ENCODE assay signal across 26 cellular contexts in the genomic region with DNA sequence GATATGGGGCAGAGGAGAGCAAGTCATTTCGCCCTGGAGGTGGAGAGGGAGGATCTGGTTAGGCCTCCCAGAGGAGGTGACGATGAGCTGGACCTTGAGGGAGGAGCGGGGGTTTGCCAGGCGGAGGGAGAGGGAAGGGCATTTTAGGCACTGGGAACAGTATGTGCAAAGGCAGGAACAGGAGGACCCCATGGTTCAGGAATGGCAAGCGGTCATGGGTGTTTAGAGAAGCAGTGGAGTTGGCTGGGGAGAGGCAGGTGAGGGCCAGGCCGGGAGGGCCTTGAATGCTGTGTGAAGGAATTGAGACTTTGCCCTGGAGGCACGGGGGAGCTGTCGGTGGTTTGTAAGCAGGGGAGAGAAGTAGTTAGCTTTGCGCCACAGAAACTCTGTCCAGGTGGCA. TPM values are rescaled to one million over a fixed set of nuclear protein-coding genes. Genes with fewer than 3 reads are reported as not detected.
A peak's percentile ranks its signal among the peaks of the same experiment; 100 is the strongest.
DNase-seq lines count a peak whose midpoint lies in the region; ATAC-seq and TF ChIP-seq lines count a peak whose summit lies in the region.
"Had no signal": no experiment of that assay in that cellular context is flagged by ENCODE, and none has a peak within 500 bp of the region (broad histone marks: within the 10 kb centered on the region; RNA-seq: fewer than 3 reads in every experiment).

No MANE protein-coding gene starts in this region.

- no peak for TF ChIP-seq CTCF in brain (conservative IDR thresholded peaks at IDR 0.05)
- TF ChIP-seq CTCF in mesothelial cell of epicardium (IDR thresholded peaks at IDR 0.05; ENCODE audit: unreplicated experiment), result no peak

- H3K27me3 Mint-ChIP-seq in brain (no peaks in the 10 kb centered on the region), mesothelial cell of epicardium (ENCODE audit: low read depth) (no peaks in the 10 kb centered on the region)
- H3K27me3 Mint-ChIP-seq: activated CD4-positive, alpha-beta memory T cell treated with anti-CD3 and anti-CD28 coated beads, Interleukin-2, amount 10 ng/mL, durations not matched to agents 7 days and 5 days; stimulated activated naive CD8-positive, alpha-beta T cell treated with anti-CD3 and anti-CD28 coated beads, Interleukin-15, Interleukin-2, amounts not matched to agents 100 ng/mL and 50 ng/mL, for 24 hours; T-helper 17 cell had no signal

- DNase-seq in ELF-1 (ENCODE audit: low read depth, low spot score) (peak; percentile 42), mesothelial cell of epicardium (ENCODE audit: low spot score in 2 of 2, unreplicated experiment in 2 of 2) (no peak), NCI-H2227 treated with DMSO at 0.1 percent for 48 hours (lab: John Stamatoyannopoulos, UW) (no peak), NCI-H2196 treated with DMSO at 0.1 percent for 48 hours (lab: John Stamatoyannopoulos, UW; ENCODE audit: unreplicated experiment) (no peak), GDM1 (lab: John Stamatoyannopoulos, UW) (no peak)
- DNase-seq in stimulated activated effector memory CD8-positive, alpha-beta T cell treated with anti-CD3 and anti-CD28 coated beads, Interleukin-12 subunit alpha, Interleukin-12 subunit beta, amount 100 ng/mL, for 72 hours (ENCODE audit: low spot score in 2 of 2), result no peak
- DNase-seq: activated CD4-positive, alpha-beta memory T cell treated with anti-CD3 and anti-CD28 coated beads, Interleukin-2, amount 10 ng/mL, durations not matched to agents 7 days and 5 days; activated CD4-positive, alpha-beta T cell treated with anti-CD3 and anti-CD28 coated beads for 1 hour; activated naive CD4-positive, alpha-beta T cell treated with anti-CD3 and anti-CD28 coated beads, Interleukin-2, amount 50 U/mL, for 16 hours; amniotic stem cell; brain microvascular endothelial cell; dorsolateral prefrontal cortex; H7; left lung; mesendoderm; MG63; NCI-H1930; NCI-H526 treated with DMSO at 0.1 percent for 48 hours; NK-92 treated with Interleukin-12 subunit alpha and Interleukin-12 subunit beta, amount 100 ng/mL, for 24 hours; PC-9; SHP77; stimulated activated CD4-positive, alpha-beta T cell treated with anti-CD3 and anti-CD28 coated beads, Interleukin-1b, Interleukin-23, amount 100 ng/mL, for 48 hours; T-helper 17 cell had no signal

- H3K36me3 Mint-ChIP-seq in brain (peaks cover 4% of the 10 kb centered on the region), mesothelial cell of epicardium (no peaks in the 10 kb centered on the region)
- no peaks in the 10 kb centered on the region for H3K36me3 Mint-ChIP-seq in stimulated activated effector memory CD8-positive, alpha-beta T cell treated with anti-CD3 and anti-CD28 coated beads, Interleukin-12 subunit alpha, Interleukin-12 subunit beta, amount 100 ng/mL, for 72 hours

- H3K9me3 Mint-ChIP-seq in brain, result peaks cover 0 to 2% (median 0%) of the 10 kb centered on the region in 5 experiments
- no peaks in the 10 kb centered on the region for H3K9me3 Mint-ChIP-seq in mesothelial cell of epicardium
- no peaks in the 10 kb centered on the region for H3K9me3 Mint-ChIP-seq in stimulated activated effector memory CD8-positive, alpha-beta T cell treated with anti-CD3 and anti-CD28 coated beads, Interleukin-12 subunit alpha, Interleukin-12 subunit beta, amount 100 ng/mL, for 72 hours
- H3K9me3 Mint-ChIP-seq: activated CD4-positive, alpha-beta memory T cell treated with anti-CD3 and anti-CD28 coated beads, Interleukin-2, amount 10 ng/mL, durations not matched to agents 7 days and 5 days; activated T-helper 2 cell treated with anti-CD3 and anti-CD28 coated beads, Interferon-gamma antibody, Interleukin-2, Interleukin-4, amounts not matched to agents 10 μg/mL and 5 μg/mL and 100 μg/mL, durations not matched to agents 14 hours and 24 hours and 36 hours; stimulated activated naive CD8-positive, alpha-beta T cell treated with anti-CD3 and anti-CD28 coated beads, Interleukin-15, Interleukin-2, amounts not matched to agents 100 ng/mL and 50 ng/mL, for 24 hours had no signal

- peak overlapping the region in 1 of 5 experiments; percentile 21 for H3K4me3 Mint-ChIP-seq in brain
- peak overlapping the region; percentile 6 for H3K4me3 Mint-ChIP-seq in mesothelial cell of epicardium
- no peak overlapping the region for H3K4me3 Mint-ChIP-seq in stimulated activated effector memory CD8-positive, alpha-beta T cell treated with anti-CD3 and anti-CD28 coated beads, Interleukin-12 subunit alpha, Interleukin-12 subunit beta, amount 100 ng/mL, for 72 hours
- H3K4me3 Mint-ChIP-seq: activated CD4-positive, alpha-beta memory T cell treated with anti-CD3 and anti-CD28 coated beads, Interleukin-2, amount 10 ng/mL, durations not matched to agents 7 days and 5 days; stimulated activated naive CD8-positive, alpha-beta T cell treated with anti-CD3 and anti-CD28 coated beads, Interleukin-15, Interleukin-2, amounts not matched to agents 100 ng/mL and 50 ng/mL, for 24 hours; T-helper 17 cell had no signal

- peaks cover 58% of the 10 kb centered on the region for H3K4me1 Mint-ChIP-seq in brain
- H3K4me1 Mint-ChIP-seq in mesothelial cell of epicardium, result peaks cover 63% of the 10 kb centered on the region
- peaks cover 47% of the 10 kb centered on the region for H3K4me1 Mint-ChIP-seq in stimulated activated effector memory CD8-positive, alpha-beta T cell treated with anti-CD3 and anti-CD28 coated beads, Interleukin-12 subunit alpha, Interleukin-12 subunit beta, amount 100 ng/mL, for 72 hours
- H3K4me1 Mint-ChIP-seq: activated CD4-positive, alpha-beta memory T cell treated with anti-CD3 and anti-CD28 coated beads, Interleukin-2, amount 10 ng/mL, durations not matched to agents 7 days and 5 days had no signal

- H3K27ac Mint-ChIP-seq in brain, result peak overlapping the region in 4 of 5 experiments; percentile 5 to 82 (median 50)
- H3K27ac Mint-ChIP-seq in mesothelial cell of epicardium, result peak overlapping the region; percentile 94
- H3K27ac Mint-ChIP-seq in stimulated activated effector memory CD8-positive, alpha-beta T cell treated with anti-CD3 and anti-CD28 coated beads, Interleukin-12 subunit alpha, Interleukin-12 subunit beta, amount 100 ng/mL, for 72 hours, result peak overlapping the region; percentile 7
- H3K27ac Mint-ChIP-seq: activated CD4-positive, alpha-beta memory T cell treated with anti-CD3 and anti-CD28 coated beads, Interleukin-2, amount 10 ng/mL, durations not matched to agents 7 days and 5 days; activated T-helper 2 cell treated with anti-CD3 and anti-CD28 coated beads, Interferon-gamma antibody, Interleukin-2, Interleukin-4, amounts not matched to agents 10 μg/mL and 5 μg/mL and 100 μg/mL, durations not matched to agents 14 hours and 24 hours and 36 hours; stimulated activated naive CD8-positive, alpha-beta T cell treated with anti-CD3 and anti-CD28 coated beads, Interleukin-15, Interleukin-2, amounts not matched to agents 100 ng/mL and 50 ng/mL, for 24 hours; T-helper 17 cell had no signal

- no peak for ATAC-seq in stimulated activated effector memory CD8-positive, alpha-beta T cell treated with anti-CD3 and anti-CD28 coated beads, Interleukin-12 subunit alpha, Interleukin-12 subunit beta, amount 100 ng/mL, for 72 hours
- ATAC-seq: left lung, T-helper 17 cell had no signal

RNA-seq across cellular contexts. Expression of gene PRDM11, which starts 10.3 kb away (rescaled TPM):
- 4.2 TPM for polyA plus RNA-seq in brain (ENCODE audit: insufficient read depth, low read depth, low replicate concordance)
- total RNA-seq in mesothelial cell of epicardium, result 56.9 to 60.9 TPM (median 60.2 TPM) in 3 replicates

Comparison
In these comparisons a context has a peak if more than half of its experiments do, and no peak if none do; other contexts are left out.
1. H3K27ac Mint-ChIP-seq: peak in every context shown above with its lines; median percentile 94 in mesothelial cell of epicardium; 50 in brain; 7 in stimulated activated effector memory CD8-positive, alpha-beta T cell treated with anti-CD3 and anti-CD28 coated beads, Interleukin-12 subunit alpha, Interleukin-12 subunit beta, amount 100 ng/mL, for 72 hours.